Comparison of ENCODE assay signal across 11 cellular contexts in the genomic region with DNA sequence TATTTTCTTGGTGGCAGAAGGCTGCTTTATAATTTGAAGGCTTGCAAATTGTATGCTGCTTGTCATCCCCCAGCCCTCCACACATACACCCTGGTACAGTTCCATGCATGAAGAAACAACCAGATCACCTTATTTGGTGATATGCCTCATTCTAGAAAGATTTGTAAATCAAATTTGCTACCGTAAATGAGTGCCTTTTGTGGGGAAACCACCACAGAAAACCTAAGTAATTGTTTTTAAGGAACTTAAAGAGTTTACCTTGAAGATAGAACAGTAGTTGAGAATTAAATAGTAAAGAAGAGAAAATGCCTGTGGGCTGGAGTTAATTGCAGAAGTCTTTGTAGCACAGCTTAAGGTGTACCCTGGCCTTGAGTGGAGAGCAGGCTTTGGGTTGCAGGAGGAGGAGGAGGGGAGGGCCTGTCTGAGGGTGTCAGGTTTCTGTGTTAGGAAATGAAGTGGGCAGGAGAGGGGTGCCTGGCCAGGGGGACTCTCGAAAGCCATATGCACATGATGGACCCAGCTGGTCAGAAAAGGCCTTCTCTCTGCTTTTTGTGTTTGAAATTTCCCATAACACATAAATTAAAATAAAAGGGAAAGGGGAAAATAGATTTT. TPM values are rescaled to one million over a fixed set of nuclear protein-coding genes. Genes with fewer than 3 reads are reported as not detected.
DNase-seq lines count a peak whose midpoint lies in the region; ATAC-seq and TF ChIP-seq lines count a peak whose summit lies in the region.
"Had no signal": no experiment of that assay in that cellular context is flagged by ENCODE, and none has a peak within 500 bp of the region (broad histone marks: within the 10 kb centered on the region; RNA-seq: fewer than 3 reads in every experiment).

No MANE protein-coding gene starts in this region.

- H3K9me3 Mint-ChIP-seq in stimulated activated naive CD8-positive, alpha-beta T cell treated with anti-CD3 and anti-CD28 coated beads, Interleukin-15, Interleukin-2, amounts not matched to agents 100 ng/mL and 50 ng/mL, for 24 hours: no peaks in the 10 kb centered on the region
- no peaks in the 10 kb centered on the region for H3K9me3 Mint-ChIP-seq in activated CD4-positive, alpha-beta memory T cell treated with anti-CD3 and anti-CD28 coated beads, Interleukin-2, amount 10 ng/mL, durations not matched to agents 7 days and 5 days

- no peak for TF ChIP-seq CTCF in transverse colon (IDR thresholded peaks at IDR 0.05)
- TF ChIP-seq CTCF in RWPE1 (conservative IDR thresholded peaks at IDR 0.05; ENCODE audit: low read depth): no peak

- H3K36me3 Mint-ChIP-seq in stimulated activated naive CD8-positive, alpha-beta T cell treated with anti-CD3 and anti-CD28 coated beads, Interleukin-15, Interleukin-2, amounts not matched to agents 100 ng/mL and 50 ng/mL, for 24 hours (ENCODE audit: low read depth): peaks cover 76% of the 10 kb centered on the region
- H3K36me3 Mint-ChIP-seq in activated CD4-positive, alpha-beta memory T cell treated with anti-CD3 and anti-CD28 coated beads, Interleukin-2, amount 10 ng/mL, durations not matched to agents 7 days and 5 days (ENCODE audit: low read depth): peaks cover 44% of the 10 kb centered on the region

- no peak for TF ChIP-seq POLR2A in transverse colon (IDR thresholded peaks at IDR 0.05)

- no peak for TF ChIP-seq EP300 in transverse colon (IDR thresholded peaks at IDR 0.05; ENCODE audit: low read depth)

- H3K27me3 Mint-ChIP-seq in stimulated activated naive CD8-positive, alpha-beta T cell treated with anti-CD3 and anti-CD28 coated beads, Interleukin-15, Interleukin-2, amounts not matched to agents 100 ng/mL and 50 ng/mL, for 24 hours: no peaks in the 10 kb centered on the region
- no peaks in the 10 kb centered on the region for H3K27me3 Mint-ChIP-seq in activated CD4-positive, alpha-beta memory T cell treated with anti-CD3 and anti-CD28 coated beads, Interleukin-2, amount 10 ng/mL, durations not matched to agents 7 days and 5 days

- H3K4me1 Mint-ChIP-seq in stimulated activated naive CD8-positive, alpha-beta T cell treated with anti-CD3 and anti-CD28 coated beads, Interleukin-15, Interleukin-2, amounts not matched to agents 100 ng/mL and 50 ng/mL, for 24 hours (ENCODE audit: low read depth): peaks cover 59% of the 10 kb centered on the region
- H3K4me1 Mint-ChIP-seq in activated CD4-positive, alpha-beta memory T cell treated with anti-CD3 and anti-CD28 coated beads, Interleukin-2, amount 10 ng/mL, durations not matched to agents 7 days and 5 days: peaks cover 35% of the 10 kb centered on the region

- H3K36me3 ChIP-seq in transverse colon: no peaks in the 10 kb centered on the region

- intact Hi-C loops in transverse colon (cut with DNase I; ENCODE audit: low total_unique reads): no loop called here

- no peaks in the 10 kb centered on the region for H3K27me3 ChIP-seq in transverse colon

- peak overlapping the region; percentile 40 for H3K27ac Mint-ChIP-seq in stimulated activated naive CD8-positive, alpha-beta T cell treated with anti-CD3 and anti-CD28 coated beads, Interleukin-15, Interleukin-2, amounts not matched to agents 100 ng/mL and 50 ng/mL, for 24 hours
- peak overlapping the region; percentile 37 for H3K27ac Mint-ChIP-seq in activated CD4-positive, alpha-beta memory T cell treated with anti-CD3 and anti-CD28 coated beads, Interleukin-2, amount 10 ng/mL, durations not matched to agents 7 days and 5 days

- H3K4me3 Mint-ChIP-seq in stimulated activated naive CD8-positive, alpha-beta T cell treated with anti-CD3 and anti-CD28 coated beads, Interleukin-15, Interleukin-2, amounts not matched to agents 100 ng/mL and 50 ng/mL, for 24 hours: no peak overlapping the region
- no peak overlapping the region for H3K4me3 Mint-ChIP-seq in activated CD4-positive, alpha-beta memory T cell treated with anti-CD3 and anti-CD28 coated beads, Interleukin-2, amount 10 ng/mL, durations not matched to agents 7 days and 5 days

- no peak overlapping the region for H3K4me3 ChIP-seq in transverse colon

- peaks cover 5 to 11% (median 8%) of the 10 kb centered on the region in 4 donors for H3K4me1 ChIP-seq in transverse colon

- H3K27ac ChIP-seq in transverse colon: no peak overlapping the region
- no peak overlapping the region for H3K27ac ChIP-seq in RWPE1
- H3K27ac ChIP-seq: C4-2B had no signal

- in situ Hi-C loops in transverse colon (cut with MboI; ENCODE audit: low pct_ligation_motif_present in 1 of 4, low pct_unique_long_range_greater_than_20kb in 1 of 4, low sequenced_read_pairs in 3 of 4): no loop called here

- POLR2A ChIA-PET in activated CD4-positive, alpha-beta memory T cell treated with anti-CD3 and anti-CD28 coated beads, Interleukin-2, amount 10 ng/mL, durations not matched to agents 7 days and 5 days (lab: Charles Lee): no interaction called here
- POLR2A ChIA-PET in RWPE1 (lab: Yijun Ruan, JAX; ENCODE audit: low non-redundant PET): no interaction called here

- no peak for ATAC-seq in stimulated activated naive CD8-positive, alpha-beta T cell treated with anti-CD3 and anti-CD28 coated beads, Interleukin-15, Interleukin-2, amounts not matched to agents 100 U/mL and 50 U/mL, for 24 hours
- ATAC-seq in GM18519 (IDR thresholded peaks at IDR 0.05; ENCODE audit: low FRiP score, unreplicated experiment): no peak
- ATAC-seq in HG02938 (IDR thresholded peaks at IDR 0.05; ENCODE audit: unreplicated experiment): no peak

- WGBS in transverse colon (ENCODE audit: low coverage in 1 of 2), 2 donors: 54 to 68% methylated on average over 1 to 2 of the region's 2 CpGs

- CTCF ChIA-PET in activated CD4-positive, alpha-beta memory T cell treated with anti-CD3 and anti-CD28 coated beads, Interleukin-2, amount 10 ng/mL, durations not matched to agents 7 days and 5 days (lab: Charles Lee): no interaction called here
- CTCF ChIA-PET in RWPE1 (lab: Yijun Ruan, JAX): no interaction called here

- H3K9me3 ChIP-seq in transverse colon: no peaks in the 10 kb centered on the region

- no peak for DNase-seq in stimulated activated naive CD8-positive, alpha-beta T cell treated with anti-CD3 and anti-CD28 coated beads, Interleukin-15, Interleukin-2, amounts not matched to agents 100 U/mL and 50 U/mL, for 24 hours
- no peak for DNase-seq in activated CD4-positive, alpha-beta memory T cell treated with anti-CD3 and anti-CD28 coated beads, Interleukin-2, amount 10 ng/mL, durations not matched to agents 7 days and 5 days
- DNase-seq in iris pigment epithelial cell (ENCODE audit: low read depth): peak; percentile 64
- DNase-seq in transverse colon: no peak
- no peak for DNase-seq in RWPE1 (ENCODE audit: low spot score)
- DNase-seq: activated CD8-positive, alpha-beta memory T cell treated with anti-CD3 and anti-CD28 coated beads for 24 hours; NCI-H446 had no signal

RNA-seq across cellular contexts. Expression of a gene that starts 6.9 kb away (rescaled TPM):
- total RNA-seq in activated CD4-positive, alpha-beta memory T cell treated with anti-CD3 and anti-CD28 coated beads, Interleukin-2, amount 10 ng/mL, durations not matched to agents 7 days and 5 days: 10 to 100 TPM; 47.1 to 49.9 TPM
- total RNA-seq in transverse colon: 10 to 100 TPM; 14.7 to 78.6 (median 50.4) TPM

RNA-seq across cellular contexts. Expression of a gene that starts 59.0 kb away (rescaled TPM):
- 10 to 100 TPM; 24.0 to 26.2 TPM for total RNA-seq in activated CD4-positive, alpha-beta memory T cell treated with anti-CD3 and anti-CD28 coated beads, Interleukin-2, amount 10 ng/mL, durations not matched to agents 7 days and 5 days
- total RNA-seq in transverse colon: 10 to 100 TPM in 2 of 4 donors, 1 to 10 TPM in 2; 5.2 to 19.3 (median 13.2) TPM
